10 cellular contexts compared by ENCODE assay signal in genomic region chr3:108292905-108293328, GRCh38. TPM values are rescaled to one million over a fixed set of nuclear protein-coding genes. Genes with fewer than 3 reads are reported as not detected.
DNase-seq lines count a peak whose midpoint lies in the region; ATAC-seq, FAIRE-seq and TF ChIP-seq lines count a peak whose summit lies in the region.
"Had no signal": no experiment of that assay in that cellular context is flagged by ENCODE, and none has a peak within 500 bp of the region (broad histone marks: within the 10 kb centered on the region; RNA-seq: fewer than 3 reads in every experiment).

No MANE protein-coding gene starts in this region.

- H3K27ac ChIP-seq in BLaER1 treated with 17β-estradiol and CSF1 and Interleukin-3, amounts not matched to agents 10 nM and 100 nM = peak overlapping the region; percentile 32 to 90 (median 77); a peak in 21 of 22 replicates
- H3K27ac ChIP-seq in OCI-LY3 (ENCODE audit: low read length) (peak overlapping the region; percentile 97), right atrium auricular region (no peak overlapping the region)

- peak; percentile 88 for ATAC-seq in GM18907 (IDR thresholded peaks at IDR 0.05; ENCODE audit: unreplicated experiment)
- ATAC-seq in HG02943 (IDR thresholded peaks at IDR 0.05; ENCODE audit: low read depth, unreplicated experiment) = peak; percentile 76

- no peak overlapping the region for H2AFZ ChIP-seq in OCI-LY3 (ENCODE audit: low read depth, low read length)

- peaks cover 21 to 59% (median 39%) of the 10 kb centered on the region in 10 experiments for H3K4me1 ChIP-seq in BLaER1 treated with 17β-estradiol and CSF1 and Interleukin-3, amounts not matched to agents 10 nM and 100 nM
- H3K4me1 ChIP-seq in OCI-LY3 (ENCODE audit: low read length) (peaks cover 64% of the 10 kb centered on the region), right atrium auricular region (no peaks in the 10 kb centered on the region)

- H4K20me1 ChIP-seq in BLaER1 treated with 17β-estradiol and CSF1 and Interleukin-3, amounts not matched to agents 10 nM and 100 nM = no peaks in the 10 kb centered on the region
- no peaks in the 10 kb centered on the region for H4K20me1 ChIP-seq in OCI-LY3 (ENCODE audit: insufficient read depth, low read length)

- H3K9me3 ChIP-seq in BLaER1 treated with 17β-estradiol and CSF1 and Interleukin-3, amounts not matched to agents 10 nM and 100 nM (replicated peaks in 1 of 11) = peaks cover 5 to 21% (median 10%) of the 10 kb centered on the region in 11 experiments; a peak in 15 of 22 replicates
- no peaks in the 10 kb centered on the region for H3K9me3 ChIP-seq in OCI-LY3 (ENCODE audit: insufficient read depth, low read length)
- no peaks in the 10 kb centered on the region for H3K9me3 ChIP-seq in right atrium auricular region

- TF ChIP-seq CTCF in OCI-LY3 (IDR thresholded peaks at IDR 0.05; ENCODE audit: low read depth, low read length) = no peak
- TF ChIP-seq CTCF in right atrium auricular region (IDR thresholded peaks at IDR 0.05) = no peak

- H3K4me2 ChIP-seq in BLaER1 treated with 17β-estradiol and CSF1 and Interleukin-3, amounts not matched to agents 10 nM and 100 nM = peak overlapping the region; percentile 67 to 93 (median 76)
- H3K4me2 ChIP-seq in OCI-LY3 (ENCODE audit: low read length) = peak overlapping the region; percentile 97

- TF ChIP-seq POLR2A in H54 (IDR thresholded peaks at IDR 0.05; ENCODE audit: low read depth, low read length) = no peak

- DNase-seq in NCI-H524 (lab: John Stamatoyannopoulos, UW) (no peak), retina (no peak), H54 (ENCODE audit: insufficient read length, low spot score) (no peak), right atrium auricular region (ENCODE audit: low spot score) (no peak)
- DNase-seq: activated CD4-positive, alpha-beta T cell treated with anti-CD3 and anti-CD28 coated beads, Interleukin-2, amount 50 U/mL, for 48 hours; DMS53 had no signal

- H3K4me3 ChIP-seq in BLaER1 treated with 17β-estradiol and CSF1 and Interleukin-3, amounts not matched to agents 10 nM and 100 nM = peak overlapping the region in 5 of 10 experiments; percentile 4 to 50 (median 25); a peak in 6 of 20 replicates
- H3K4me3 ChIP-seq in OCI-LY3 (ENCODE audit: low read length) = peak overlapping the region; percentile 68
- no peak overlapping the region for H3K4me3 ChIP-seq in right atrium auricular region

- H3K9ac ChIP-seq in BLaER1 treated with 17β-estradiol and CSF1 and Interleukin-3, amounts not matched to agents 10 nM and 100 nM = peak overlapping the region in 9 of 11 experiments; percentile 48 to 77 (median 59); a peak in 17 of 22 replicates
- H3K9ac ChIP-seq in OCI-LY3 (ENCODE audit: low read length) = peak overlapping the region; percentile 82

- no peak for FAIRE-seq in H54 (lab: Jason Lieb, UNC)

- H3K27me3 ChIP-seq in BLaER1 treated with 17β-estradiol and CSF1 and Interleukin-3, amounts not matched to agents 10 nM and 100 nM = no peaks in the 10 kb centered on the region
- no peaks in the 10 kb centered on the region for H3K27me3 ChIP-seq in OCI-LY3 (ENCODE audit: low read depth, low read length)
- no peaks in the 10 kb centered on the region for H3K27me3 ChIP-seq in right atrium auricular region

- no peaks in the 10 kb centered on the region for H3K79me2 ChIP-seq in OCI-LY3 (ENCODE audit: low read length)

- no peaks in the 10 kb centered on the region for H3K36me3 ChIP-seq in BLaER1 treated with 17β-estradiol and CSF1 and Interleukin-3, amounts not matched to agents 10 nM and 100 nM
- H3K36me3 ChIP-seq in OCI-LY3 (replicated peaks; ENCODE audit: low read depth, low read length) (no peaks in the 10 kb centered on the region), right atrium auricular region (no peaks in the 10 kb centered on the region)

RNA-seq across cellular contexts. Expression of gene HHLA2, which starts 3.4 kb away (rescaled TPM):
- total RNA-seq in right atrium auricular region = not detected

Comparison
In these comparisons a context has a peak if more than half of its experiments do, and no peak if none do; other contexts are left out.
1. H3K27ac ChIP-seq: peak in BLaER1 treated with 17β-estradiol and CSF1 and Interleukin-3, amounts not matched to agents 10 nM and 100 nM (11 of 11) and OCI-LY3 (single experiment); none in right atrium auricular region (0 of 2).